8 cellular contexts compared by ENCODE assay signal in the genomic region with DNA sequence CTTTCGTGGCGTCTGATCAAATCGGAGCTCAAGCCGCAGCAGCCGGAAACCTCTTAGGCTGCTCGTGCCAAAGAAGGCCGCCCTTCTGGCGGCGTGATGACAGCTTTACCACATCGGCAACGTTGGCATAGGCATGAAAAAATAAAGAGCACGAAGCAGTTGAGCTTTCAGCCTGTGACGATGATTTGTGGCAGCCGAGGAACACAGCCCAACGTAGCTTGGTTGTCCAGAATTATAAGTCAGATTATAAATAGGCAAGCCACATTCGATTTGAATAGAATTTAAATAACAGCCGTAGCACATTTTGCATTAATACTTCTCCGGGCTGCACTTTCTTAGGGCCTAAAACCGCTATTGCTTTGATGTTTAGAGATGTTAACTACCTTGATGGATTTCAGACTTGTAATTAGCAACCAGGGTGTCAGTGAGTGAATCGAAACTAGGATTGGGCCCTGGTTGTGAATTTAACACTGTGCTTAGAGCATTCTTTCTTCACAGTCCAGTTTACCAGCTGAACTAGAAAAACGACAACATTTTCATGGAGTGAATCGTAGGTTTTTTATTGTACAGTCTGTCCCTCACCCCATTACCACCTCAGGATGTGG. TPM values are rescaled to one million over a fixed set of nuclear protein-coding genes. Genes with fewer than 3 reads are reported as not detected.
DNase-seq lines count a peak whose midpoint lies in the region; ATAC-seq and TF ChIP-seq lines count a peak whose summit lies in the region.

No MANE protein-coding gene starts in this region.

- no peak for TF ChIP-seq CTCF in left lung (IDR thresholded peaks at IDR 0.05)

- H3K27ac ChIP-seq in cingulate gyrus (ENCODE audit: low read depth, low read length) (peak overlapping the region; percentile 100), left lung (peak overlapping the region; percentile 100)

- DNase-seq in NCI-H345 treated with DMSO at 0.1 percent for 48 hours (lab: John Stamatoyannopoulos, UW; ENCODE audit: unreplicated experiment) (peak; percentile 60), left lung (peak; percentile 74 to 84), cortex of kidney (lab: John Stamatoyannopoulos, UW) (no peak)
- peak; percentile 68 to 77 for DNase-seq in activated CD4-positive, alpha-beta T cell treated with anti-CD3 and anti-CD28 coated beads for 4 hours
- DNase-seq in stimulated activated CD4-positive, alpha-beta T cell treated with anti-CD3 and anti-CD28 coated beads, Interleukin-4, amount 100 ng/mL, for 1 hour: peak; percentile 63

- intact Hi-C loops in left lung (cut with DNase I): no loop called here

- no peaks in the 10 kb centered on the region for H3K9me3 ChIP-seq in left lung

- H3K36me3 ChIP-seq in left lung: no peaks in the 10 kb centered on the region

- peak overlapping the region; percentile 44 to 76 for H3K4me3 ChIP-seq in left lung

- no peaks in the 10 kb centered on the region for H3K27me3 ChIP-seq in left lung

- H3K4me1 ChIP-seq in left lung: peaks cover 26 to 38% of the 10 kb centered on the region in 2 donors

- ATAC-seq in GM18517 (IDR thresholded peaks at IDR 0.05; ENCODE audit: unreplicated experiment) (peak; percentile 12), HG03108 (IDR thresholded peaks at IDR 0.05; ENCODE audit: unreplicated experiment) (peak; percentile 13), left lung (peak; percentile 35)

RNA-seq across cellular contexts. Expression of a gene that starts 0.9 kb away (rescaled TPM):
- 100 to 1,000 TPM; 112 to 127 TPM for total RNA-seq in left lung

RNA-seq across cellular contexts. Expression of a gene that starts 40.4 kb away (rescaled TPM):
- 1 to 10 TPM; 1.6 to 2.0 TPM for total RNA-seq in left lung
